Comparison of ENCODE assay signal across 14 cellular contexts in genomic region chr19:54206030-54206830, GRCh38. TPM values are rescaled to one million over a fixed set of nuclear protein-coding genes. Genes with fewer than 3 reads are reported as not detected.
DNase-seq lines count a peak whose midpoint lies in the region; ATAC-seq and TF ChIP-seq lines count a peak whose summit lies in the region.
"Had no signal": no experiment of that assay in that cellular context is flagged by ENCODE, and none has a peak within 500 bp of the region (broad histone marks: within the 10 kb centered on the region; RNA-seq: fewer than 3 reads in every experiment).

No MANE protein-coding gene starts in this region.

- peak in 1 of 4 donors; percentile 30 for TF ChIP-seq POLR2A in upper lobe of left lung (IDR thresholded peaks at IDR 0.05)

- H3K9ac ChIP-seq in mucosa of rectum (ENCODE audit: low read depth in 1 of 2, low read length in 2 of 2): no peak overlapping the region

- no peak for ATAC-seq in right cardiac atrium
- ATAC-seq in upper lobe of left lung (ENCODE audit: low FRiP score in 2 of 2): no peak
- ATAC-seq: heart left ventricle had no signal

- peaks cover 4% of the 10 kb centered on the region for H3K27me3 Mint-ChIP-seq in activated naive CD8-positive, alpha-beta T cell treated with anti-CD3 and anti-CD28 coated beads for 36 hours

- TF ChIP-seq EP300 in upper lobe of left lung (IDR thresholded peaks at IDR 0.05): no peak

- peaks cover 3% of the 10 kb centered on the region for H3K9me3 Mint-ChIP-seq in activated naive CD8-positive, alpha-beta T cell treated with anti-CD3 and anti-CD28 coated beads for 36 hours

- peaks cover 85% of the 10 kb centered on the region for H3K36me3 Mint-ChIP-seq in activated naive CD8-positive, alpha-beta T cell treated with anti-CD3 and anti-CD28 coated beads for 36 hours

- peaks cover 89% of the 10 kb centered on the region for H3K4me1 Mint-ChIP-seq in activated naive CD8-positive, alpha-beta T cell treated with anti-CD3 and anti-CD28 coated beads for 36 hours

- DNase-seq in right atrium auricular region (ENCODE audit: low spot score): no peak
- no peak for DNase-seq in right cardiac atrium
- DNase-seq in activated naive CD8-positive, alpha-beta T cell treated with anti-CD3 and anti-CD28 coated beads for 36 hours: no peak
- peak in 1 of 2 donors; percentile 83 for DNase-seq in upper lobe of left lung
- no peak for DNase-seq in NCI-H2196 (lab: John Stamatoyannopoulos, UW; ENCODE audit: unreplicated experiment)
- no peak for DNase-seq in H7
- no peak for DNase-seq in SHP77 (lab: John Stamatoyannopoulos, UW)
- DNase-seq: activated CD4-positive, CD25-positive, alpha-beta regulatory T cell treated with anti-CD3 and anti-CD28 coated beads, Interleukin-2, amount 50 U/mL, for 72 hours; AML-193; heart left ventricle; SJCRH30 had no signal

- H3K36me3 ChIP-seq in right atrium auricular region (peaks cover 72% of the 10 kb centered on the region), mucosa of rectum (ENCODE audit: control insufficient read depth in 2 of 2, insufficient read depth in 2 of 2, low read length in 2 of 2) (peaks cover 38 to 66% of the 10 kb centered on the region in 2 donors), upper lobe of left lung (peaks cover 3 to 75% (median 61%) of the 10 kb centered on the region in 4 donors), H7 (replicated peaks; ENCODE audit: control insufficient read depth, insufficient read depth, low read length) (peaks cover 53% of the 10 kb centered on the region)

- H3K9me3 ChIP-seq in right atrium auricular region: no peaks in the 10 kb centered on the region
- no peaks in the 10 kb centered on the region for H3K9me3 ChIP-seq in right cardiac atrium (ENCODE audit: control insufficient read depth, low read length)
- no peaks in the 10 kb centered on the region for H3K9me3 ChIP-seq in mucosa of rectum (ENCODE audit: control insufficient read depth in 2 of 2, low read length in 2 of 2)
- H3K9me3 ChIP-seq in upper lobe of left lung: no peaks in the 10 kb centered on the region
- H3K9me3 ChIP-seq: heart left ventricle, prostate gland, SJCRH30 had no signal

- TF ChIP-seq CTCF in right atrium auricular region (IDR thresholded peaks at IDR 0.05) (no peak), upper lobe of left lung (IDR thresholded peaks at IDR 0.05) (no peak)

- H3K4me3 ChIP-seq in right atrium auricular region (no peak overlapping the region), right cardiac atrium (ENCODE audit: low read length) (no peak overlapping the region), mucosa of rectum (ENCODE audit: low read length in 2 of 2) (no peak overlapping the region), upper lobe of left lung (peak overlapping the region in 1 of 4 donors; percentile 86), H7 (ENCODE audit: insufficient read depth, low read depth, low read length) (no peak overlapping the region)
- H3K4me3 ChIP-seq: prostate gland, SJCRH30 had no signal

- H3K4me1 ChIP-seq in right atrium auricular region: peaks cover 0 to 95% of the 10 kb centered on the region in 2 donors
- H3K4me1 ChIP-seq in right cardiac atrium (ENCODE audit: control insufficient read depth, insufficient read depth, low read length): peaks cover 30% of the 10 kb centered on the region
- H3K4me1 ChIP-seq in mucosa of rectum (ENCODE audit: control insufficient read depth in 2 of 2, insufficient read depth in 2 of 2, low read length in 2 of 2): peaks cover 53 to 79% of the 10 kb centered on the region in 2 donors
- H3K4me1 ChIP-seq in upper lobe of left lung: peaks cover 84 to 99% (median 98%) of the 10 kb centered on the region in 4 donors

- H3K4me3 Mint-ChIP-seq in activated naive CD8-positive, alpha-beta T cell treated with anti-CD3 and anti-CD28 coated beads for 36 hours: peak overlapping the region; percentile 98

- WGBS in right cardiac atrium: 89% methylated on average over 27 of the region's 27 CpGs
- 83 to 93% methylated on average over 16 to 24 of the region's 27 CpGs for WGBS in upper lobe of left lung, 2 donors

- H3K27me3 ChIP-seq in right atrium auricular region (no peaks in the 10 kb centered on the region), right cardiac atrium (ENCODE audit: control insufficient read depth, insufficient read depth) (no peaks in the 10 kb centered on the region), mucosa of rectum (ENCODE audit: control insufficient read depth in 2 of 2, insufficient read depth in 2 of 2, low read length in 2 of 2) (no peaks in the 10 kb centered on the region), upper lobe of left lung (no peaks in the 10 kb centered on the region), H7 (ENCODE audit: control insufficient read depth, insufficient read depth, low read length) (no peaks in the 10 kb centered on the region)
- H3K27me3 ChIP-seq: heart left ventricle, SJCRH30 had no signal

- intact Hi-C loops in right cardiac atrium (cut with DNase I): no loop called here

- H3K27ac Mint-ChIP-seq in activated naive CD8-positive, alpha-beta T cell treated with anti-CD3 and anti-CD28 coated beads for 36 hours: peak overlapping the region; percentile 88

- H3K27ac ChIP-seq in right atrium auricular region (peak overlapping the region; percentile 36 to 57), right cardiac atrium (ENCODE audit: low read length) (no peak overlapping the region), mucosa of rectum (ENCODE audit: low read depth in 2 of 2, low read length in 2 of 2) (peak overlapping the region; percentile 3 to 67), upper lobe of left lung (peak overlapping the region; percentile 89 to 96 (median 95))
- H3K27ac ChIP-seq: prostate gland, SJCRH30 had no signal

RNA-seq across cellular contexts. Expression of gene RPS9, which starts 5.6 kb away (rescaled TPM):
- total RNA-seq in right atrium auricular region (1,000 to 10,000 TPM; 1,068 to 1,279 TPM), right cardiac atrium (100 to 1,000 TPM; 704 to 879 (median 833) TPM), upper lobe of left lung (1,000 to 10,000 TPM in 5 of 6 donors, 100 to 1,000 TPM in 1; 985 to 1,704 (median 1,208) TPM)
- 1,572 TPM for polyA plus RNA-seq in right cardiac atrium
- 1,000 to 10,000 TPM; 1,783 to 1,787 TPM for total RNA-seq in activated naive CD8-positive, alpha-beta T cell treated with anti-CD3 and anti-CD28 coated beads for 36 hours
- 3,283 and 3,663 TPM in 2 replicates for total RNA-seq in H7 (2014; rRNA removed; shearing (Covaris generic))

RNA-seq across cellular contexts. Expression of gene TSEN34, which starts 15.1 kb away (rescaled TPM):
- total RNA-seq in right atrium auricular region (10 to 100 TPM; 36.7 to 37.0 TPM), right cardiac atrium (10 to 100 TPM; 17.6 to 22.1 (median 18.3) TPM), upper lobe of left lung (10 to 100 TPM; 43.2 to 78.4 (median 49.7) TPM)
- 20.9 TPM for polyA plus RNA-seq in right cardiac atrium
- 10 to 100 TPM; 15.5 to 16.4 TPM for total RNA-seq in activated naive CD8-positive, alpha-beta T cell treated with anti-CD3 and anti-CD28 coated beads for 36 hours
- 76.9 and 87.8 TPM in 2 replicates for total RNA-seq in H7 (2014; rRNA removed; shearing (Covaris generic))

RNA-seq across cellular contexts. Expression of gene LILRB3, which starts 16.6 kb away (rescaled TPM):
- total RNA-seq in right atrium auricular region (1 to 10 TPM; 2.0 to 8.8 TPM), right cardiac atrium (1 to 10 TPM; 2.5 to 5.7 (median 4.9) TPM), upper lobe of left lung (100 to 1,000 TPM in 1 of 6 donors, 10 to 100 TPM in 5; 43.4 to 106 (median 70.7) TPM)
- polyA plus RNA-seq in right cardiac atrium: 0.95 TPM
- total RNA-seq in activated naive CD8-positive, alpha-beta T cell treated with anti-CD3 and anti-CD28 coated beads for 36 hours: not detected
- total RNA-seq in H7 (2014; rRNA removed; shearing (Covaris generic)): not detected in 2 replicates
- total RNA-seq: lung microvascular endothelial cell had no signal

RNA-seq across cellular contexts. Expression of gene MBOAT7, which starts 16.9 kb away (rescaled TPM):
- 10 to 100 TPM; 27.0 to 37.0 TPM for total RNA-seq in right atrium auricular region
- 10 to 100 TPM; 18.9 to 23.6 (median 21.4) TPM for total RNA-seq in right cardiac atrium
- 16.1 TPM for polyA plus RNA-seq in right cardiac atrium
- 10 to 100 TPM; 57.0 to 57.1 TPM for total RNA-seq in activated naive CD8-positive, alpha-beta T cell treated with anti-CD3 and anti-CD28 coated beads for 36 hours
- 100 to 1,000 TPM in 1 of 6 donors, 10 to 100 TPM in 5; 43.7 to 121 (median 75.4) TPM for total RNA-seq in upper lobe of left lung
- 76.6 and 88.1 TPM in 2 replicates for total RNA-seq in H7 (2014; rRNA removed; shearing (Covaris generic))

RNA-seq across cellular contexts. Expression of gene TMC4, which starts 33.3 kb away (rescaled TPM):
- total RNA-seq in right atrium auricular region (1 to 10 TPM; 1.7 to 2.8 TPM), right cardiac atrium (1 to 10 TPM; 1.0 to 3.8 (median 2.5) TPM), upper lobe of left lung (100 to 1,000 TPM in 1 of 6 donors, 10 to 100 TPM in 5; 35.7 to 116 (median 48.5) TPM)
- polyA plus RNA-seq in right cardiac atrium: 2.3 TPM
- total RNA-seq in activated naive CD8-positive, alpha-beta T cell treated with anti-CD3 and anti-CD28 coated beads for 36 hours: not detected
- total RNA-seq in H7 (2014; rRNA removed; shearing (Covaris generic)): 1.9 and 2.8 TPM in 2 replicates
- total RNA-seq: lung microvascular endothelial cell, SJCRH30 had no signal

Comparison
In these comparisons a context has a peak if more than half of its experiments do, and no peak if none do; other contexts are left out.
1. RNA of gene LILRB3, which starts 16.6 kb away (total RNA-seq): 43.4 to 106 TPM in upper lobe of left lung; 2.0 to 8.8 TPM in right atrium auricular region, 2.5 to 5.7 TPM in right cardiac atrium, not detected in activated naive CD8-positive, alpha-beta T cell treated with anti-CD3 and anti-CD28 coated beads for 36 hours and not detected in H7; every median in the first group is over 4 times any median in the second.